ENCODE assay signal across 8 cellular contexts in the genomic region with DNA sequence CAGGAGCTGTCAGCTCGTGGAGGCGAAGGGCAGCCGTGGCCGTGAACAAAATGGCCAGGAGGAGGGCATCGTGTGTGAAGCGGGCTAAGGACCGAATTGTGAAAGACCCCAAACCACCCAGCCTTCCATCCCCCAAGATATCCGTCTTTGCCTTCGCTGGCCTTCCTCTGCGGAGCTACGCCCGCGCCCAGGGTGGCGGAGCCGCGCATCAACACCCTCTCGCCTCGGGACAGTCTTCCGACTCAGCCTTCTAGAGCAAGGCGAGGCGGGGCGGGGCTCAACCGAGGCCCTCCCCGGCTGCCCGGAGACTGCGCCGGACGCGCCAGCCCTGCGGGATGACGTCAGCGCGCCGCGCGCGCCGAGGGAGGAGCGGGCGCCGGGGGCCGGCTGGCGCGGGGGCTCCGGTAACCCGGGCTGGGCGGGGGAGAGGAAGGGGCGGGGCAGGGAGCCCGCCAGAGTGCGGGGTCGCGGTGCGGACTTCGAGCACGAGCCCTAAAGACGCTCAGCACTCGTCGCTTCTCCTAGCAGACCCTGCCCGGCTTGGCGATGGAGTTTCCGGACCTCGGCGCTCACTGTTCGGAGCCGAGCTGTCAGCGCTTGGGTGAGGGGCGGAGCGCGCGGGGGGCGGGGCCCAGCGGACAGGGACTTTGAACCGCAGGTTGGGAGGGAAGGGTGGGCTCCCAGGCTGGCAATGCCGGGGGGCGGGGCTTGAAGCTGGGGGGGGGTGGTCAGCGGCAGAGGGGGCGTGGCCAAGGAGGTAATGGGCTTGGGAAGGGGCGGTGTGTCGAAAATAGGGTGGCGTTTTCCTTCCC. TPM values are rescaled to one million over a fixed set of nuclear protein-coding genes. Genes with fewer than 3 reads are reported as not detected.
DNase-seq lines count a peak whose midpoint lies in the region; ATAC-seq and TF ChIP-seq lines count a peak whose summit lies in the region.

A gene with protein sequence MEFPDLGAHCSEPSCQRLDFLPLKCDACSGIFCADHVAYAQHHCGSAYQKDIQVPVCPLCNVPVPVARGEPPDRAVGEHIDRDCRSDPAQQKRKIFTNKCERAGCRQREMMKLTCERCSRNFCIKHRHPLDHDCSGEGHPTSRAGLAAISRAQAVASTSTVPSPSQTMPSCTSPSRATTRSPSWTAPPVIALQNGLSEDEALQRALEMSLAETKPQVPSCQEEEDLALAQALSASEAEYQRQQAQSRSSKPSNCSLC (plus strand): TSS at position 341 of the 812 bp plus-strand sequence. CDS start 206 bp downstream, at position 547.

- TF ChIP-seq POLR2A in esophagus squamous epithelium (IDR thresholded peaks at IDR 0.05), result peak in 3 of 4 donors; percentile 92 to 97 (median 95)

- TF ChIP-seq CTCF in GM23338 (conservative IDR thresholded peaks at IDR 0.05; ENCODE audit: low read depth in 2 of 2), result no peak
- peak in 3 of 6 experiments; percentile 31 to 50 (median 42) for TF ChIP-seq CTCF in esophagus squamous epithelium (IDR thresholded peaks at IDR 0.05)

- peaks cover 15% of the 10 kb centered on the region; the same call in 1 of the 2 replicates for H3F3A ChIP-seq in GM23338 (replicated peaks; ENCODE audit: low read depth)

- H3K27me3 Mint-ChIP-seq in GM23338 (ENCODE audit: insufficient read depth, low read depth, poor library complexity) (peaks cover 10% of the 10 kb centered on the region), naive B cell (no peaks in the 10 kb centered on the region)
- H3K27me3 Mint-ChIP-seq in stimulated activated memory B cell treated with anti-CD40 and anti-IgM and Interleukin-4, amounts not matched to agents 10 μg/mL and 1 μg/mL and 100 μg/mL, for 72 hours, result no peaks in the 10 kb centered on the region

- WGBS in esophagus squamous epithelium, 2 donors, result 0 to 1% methylated on average over 7 to 8 of the region's 80 CpGs

- no peaks in the 10 kb centered on the region; the same call in 1 of the 2 replicates for H4K20me1 ChIP-seq in GM23338 (replicated peaks; ENCODE audit: insufficient read depth)

- H3K36me3 Mint-ChIP-seq in GM23338 (ENCODE audit: low read depth) (peaks cover 27% of the 10 kb centered on the region), naive B cell (no peaks in the 10 kb centered on the region)
- peaks cover 13% of the 10 kb centered on the region for H3K36me3 Mint-ChIP-seq in stimulated activated memory B cell treated with anti-CD40 and anti-IgM and Interleukin-4, amounts not matched to agents 10 μg/mL and 1 μg/mL and 100 μg/mL, for 72 hours

- H3K4me3 ChIP-seq in GM23338, result peak within 1 kb of the TSS; percentile 84
- H3K4me3 ChIP-seq in esophagus squamous epithelium, result peak within 1 kb of the TSS; percentile 70 to 83 (median 73)

- H3K9me2 ChIP-seq in GM23338 (ENCODE audit: insufficient read depth), result no peaks in the 10 kb centered on the region

- peak within 1 kb of the TSS; percentile 98 for H2AFZ ChIP-seq in GM23338

- intact Hi-C loops in esophagus squamous epithelium (cut with DNase I), result no loop called here

- H3K4me1 Mint-ChIP-seq in GM23338, result peaks cover 13% of the 10 kb centered on the region; the same call in 2 of the 3 replicates
- peaks cover 12 to 36% (median 21%) of the 10 kb centered on the region in 3 donors for H3K4me1 Mint-ChIP-seq in naive B cell
- peaks cover 14% of the 10 kb centered on the region for H3K4me1 Mint-ChIP-seq in stimulated activated memory B cell treated with anti-CD40 and anti-IgM and Interleukin-4, amounts not matched to agents 10 μg/mL and 1 μg/mL and 100 μg/mL, for 72 hours

- H3K9me3 Mint-ChIP-seq in GM23338 (peaks cover 2% of the 10 kb centered on the region; the same call in 1 of the 3 replicates), naive B cell (no peaks in the 10 kb centered on the region)
- H3K9me3 Mint-ChIP-seq in stimulated activated memory B cell treated with anti-CD40 and anti-IgM and Interleukin-4, amounts not matched to agents 10 μg/mL and 1 μg/mL and 100 μg/mL, for 72 hours, result no peaks in the 10 kb centered on the region

- H3K27ac Mint-ChIP-seq in GM23338 (peak within 1 kb of the TSS; percentile 87), naive B cell (peak within 1 kb of the TSS; percentile 89 to 98 (median 96))
- peak within 1 kb of the TSS; percentile 81 for H3K27ac Mint-ChIP-seq in stimulated activated memory B cell treated with anti-CD40 and anti-IgM and Interleukin-4, amounts not matched to agents 10 μg/mL and 1 μg/mL and 100 μg/mL, for 72 hours

- no peaks in the 10 kb centered on the region for H3K9me3 ChIP-seq in esophagus squamous epithelium

- H3K4me3 Mint-ChIP-seq in GM23338, result peak within 1 kb of the TSS; percentile 88
- H3K4me3 Mint-ChIP-seq in naive B cell, result peak within 1 kb of the TSS; percentile 76 to 96 (median 92)
- peak within 1 kb of the TSS; percentile 80 for H3K4me3 Mint-ChIP-seq in stimulated activated memory B cell treated with anti-CD40 and anti-IgM and Interleukin-4, amounts not matched to agents 10 μg/mL and 1 μg/mL and 100 μg/mL, for 72 hours

- H3K27ac ChIP-seq in GM23338 (ENCODE audit: low read depth), result 0 out of 2 replicates have a peak within 1 kb of the TSS, but pooled peaks have one; percentile 74
- peak within 1 kb of the TSS; percentile 93 to 99 (median 97) for H3K27ac ChIP-seq in esophagus squamous epithelium

- peak; percentile 97 for DNase-seq in Daoy (ENCODE audit: low read depth)
- peak; percentile 97 for DNase-seq in GM23338 (ENCODE audit: low spot score)
- DNase-seq in Kasumi-1 (lab: John Stamatoyannopoulos, UW), result peak; percentile 72
- peak; percentile 94 for DNase-seq in RKO (ENCODE audit: low spot score)
- peak; percentile 95 for DNase-seq in activated T-helper 1 cell treated with Interleukin-2 at 50 U/mL for 16 hours (ENCODE audit: low read depth)
- peak; percentile 82 for DNase-seq in esophagus squamous epithelium (lab: John Stamatoyannopoulos, UW)
- DNase-seq in naive B cell, result peak; percentile 98

- ATAC-seq in GM23338 (peak; percentile 98), naive B cell (ENCODE audit: low read depth in 2 of 2) (peak; percentile 91 to 95)
- ATAC-seq in stimulated activated memory B cell treated with anti-CD40 and anti-IgM and Interleukin-4, amounts not matched to agents 10 μg/mL and 1 μg/mL and 100 μg/mL, for 72 hours, result peak; percentile 99

- peaks cover 15% of the 10 kb centered on the region for H3K4me1 ChIP-seq in GM23338 (ENCODE audit: insufficient read depth)
- H3K4me1 ChIP-seq in esophagus squamous epithelium, result peaks cover 12 to 34% (median 14%) of the 10 kb centered on the region in 3 donors

- H3K79me2 ChIP-seq in GM23338 (replicated peaks; ENCODE audit: insufficient read depth), result no peaks in the 10 kb centered on the region

- H3K27me3 ChIP-seq in GM23338 (ENCODE audit: insufficient read depth) (no peaks in the 10 kb centered on the region), esophagus squamous epithelium (no peaks in the 10 kb centered on the region)

- H3K4me2 ChIP-seq in GM23338, result peak within 1 kb of the TSS; percentile 96

- no peaks in the 10 kb centered on the region; the same call in 1 of the 2 replicates for H3K36me3 ChIP-seq in GM23338 (ENCODE audit: insufficient read depth)
- H3K36me3 ChIP-seq in esophagus squamous epithelium, result peaks cover 6 to 37% (median 24%) of the 10 kb centered on the region in 3 donors

TF ChIP-seq in GM23338, 12 proteins besides CTCF, POLR2A, EP300 and RAD21:
- TF ChIP-seq POLR2AphosphoS5 (IDR thresholded peaks at IDR 0.05; ENCODE audit: low read depth) (peak; percentile 97), CREB1 (CRISPR knock-in tag; IDR thresholded peaks at IDR 0.05; ENCODE audit: low read depth) (peak; percentile 92), NANOG (IDR thresholded peaks at IDR 0.05; ENCODE audit: borderline replicate concordance) (no peak)
- TF ChIP-seq, protein P1, sequence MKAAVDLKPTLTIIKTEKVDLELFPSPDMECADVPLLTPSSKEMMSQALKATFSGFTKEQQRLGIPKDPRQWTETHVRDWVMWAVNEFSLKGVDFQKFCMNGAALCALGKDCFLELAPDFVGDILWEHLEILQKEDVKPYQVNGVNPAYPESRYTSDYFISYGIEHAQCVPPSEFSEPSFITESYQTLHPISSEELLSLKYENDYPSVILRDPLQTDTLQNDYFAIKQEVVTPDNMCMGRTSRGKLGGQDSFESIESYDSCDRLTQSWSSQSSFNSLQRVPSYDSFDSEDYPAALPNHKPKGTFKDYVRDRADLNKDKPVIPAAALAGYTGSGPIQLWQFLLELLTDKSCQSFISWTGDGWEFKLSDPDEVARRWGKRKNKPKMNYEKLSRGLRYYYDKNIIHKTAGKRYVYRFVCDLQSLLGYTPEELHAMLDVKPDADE (IDR thresholded peaks at IDR 0.05), result peak; percentile 47; the same call in 1 of the 2 replicates

RNA-seq across cellular contexts. Expression of the gene that starts here (rescaled TPM):
- total RNA-seq in Daoy (2014; rRNA removed; shearing (Covaris generic)), result 31.2 and 32.3 TPM in 2 replicates
- 21.5 and 30.0 TPM in 2 replicates for total RNA-seq in GM23338 (2014; rRNA removed; shearing (Covaris generic))
- polyA plus RNA-seq in GM23338 (2016; fragmentation: Nextera tagmentation; extraction: Ambion mirVana) (13.1 and 16.3 TPM in 2 replicates), naive B cell (ENCODE audit: low read depth in 6 of 6) (10 to 100 TPM; 50.7 to 77.7 (median 57.9) TPM)
- 10 to 100 TPM; 34.6 to 49.9 (median 43.6) TPM for total RNA-seq in esophagus squamous epithelium

Comparison
In these comparisons a context has a peak if more than half of its experiments do, and no peak if none do; other contexts are left out.
1. Peak in every context shown above with its lines: DNase-seq, ATAC-seq, H3K4me3 ChIP-seq and H3K27ac ChIP-seq.